In the genomic region with DNA sequence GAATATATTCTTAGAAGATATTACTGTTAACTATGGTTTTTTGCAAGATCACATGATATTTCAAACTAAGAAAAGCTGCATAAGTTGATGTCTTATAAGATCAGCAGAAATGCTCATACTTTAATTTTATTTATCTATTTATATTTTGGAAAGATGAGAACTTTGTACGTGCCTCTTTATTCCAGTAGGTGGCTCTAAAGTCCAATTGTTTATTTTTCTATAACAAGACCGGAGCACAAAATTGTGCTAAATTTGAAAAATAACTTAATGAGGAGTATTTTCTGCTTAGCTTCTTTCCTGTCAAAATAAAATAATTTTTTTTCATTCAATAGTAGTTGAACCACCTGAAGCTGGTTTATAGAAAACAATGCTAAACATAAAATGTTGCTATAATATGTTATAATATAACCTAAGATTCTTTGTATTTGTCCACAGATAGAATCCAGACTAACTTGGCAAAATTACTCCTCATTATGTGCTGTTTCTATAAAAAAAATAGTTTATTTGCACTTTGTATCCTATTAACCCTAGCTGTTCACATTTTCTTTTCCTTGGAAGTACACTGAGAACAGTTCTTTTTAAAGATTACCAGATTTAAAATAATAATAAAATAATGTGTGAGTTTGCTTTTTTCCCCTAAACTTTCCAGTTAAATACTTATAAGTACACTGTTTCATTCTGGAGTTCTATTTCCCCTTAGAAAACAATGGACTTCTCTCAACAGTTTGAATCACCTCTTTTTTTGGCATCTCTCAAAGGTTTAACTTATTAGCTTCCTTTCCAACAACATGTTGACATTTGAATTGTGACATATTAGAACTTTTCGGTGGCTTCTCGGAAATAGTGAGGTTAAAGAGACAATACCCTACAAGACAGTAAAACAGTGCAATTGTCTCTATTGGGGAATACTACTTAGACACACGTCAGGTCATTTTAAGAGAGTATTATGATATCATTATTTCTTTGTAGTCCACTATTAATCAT, we compare ENCODE assay signal across 1 cellular context.
TF ChIP-seq lines count a peak whose summit lies in the region.

No MANE protein-coding gene starts in this region.

TF ChIP-seq in K562, 482 proteins besides CTCF, POLR2A, EP300 and RAD21:
- TF ChIP-seq, protein P1, sequence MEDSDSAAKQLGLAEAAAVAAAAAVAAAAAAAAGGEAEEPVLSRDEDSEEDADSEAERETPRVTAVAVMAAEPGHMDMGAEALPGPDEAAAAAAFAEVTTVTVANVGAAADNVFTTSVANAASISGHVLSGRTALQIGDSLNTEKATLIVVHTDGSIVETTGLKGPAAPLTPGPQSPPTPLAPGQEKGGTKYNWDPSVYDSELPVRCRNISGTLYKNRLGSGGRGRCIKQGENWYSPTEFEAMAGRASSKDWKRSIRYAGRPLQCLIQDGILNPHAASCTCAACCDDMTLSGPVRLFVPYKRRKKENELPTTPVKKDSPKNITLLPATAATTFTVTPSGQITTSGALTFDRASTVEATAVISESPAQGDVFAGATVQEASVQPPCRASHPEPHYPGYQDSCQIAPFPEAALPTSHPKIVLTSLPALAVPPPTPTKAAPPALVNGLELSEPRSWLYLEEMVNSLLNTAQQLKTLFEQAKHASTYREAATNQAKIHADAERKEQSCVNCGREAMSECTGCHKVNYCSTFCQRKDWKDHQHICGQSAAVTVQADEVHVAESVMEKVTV (CRISPR knock-in tag; IDR thresholded peaks at IDR 0.05): 0 out of 2 replicates have a peak, but pooled peaks have one; percentile 23
- TF ChIP-seq, protein P2, sequence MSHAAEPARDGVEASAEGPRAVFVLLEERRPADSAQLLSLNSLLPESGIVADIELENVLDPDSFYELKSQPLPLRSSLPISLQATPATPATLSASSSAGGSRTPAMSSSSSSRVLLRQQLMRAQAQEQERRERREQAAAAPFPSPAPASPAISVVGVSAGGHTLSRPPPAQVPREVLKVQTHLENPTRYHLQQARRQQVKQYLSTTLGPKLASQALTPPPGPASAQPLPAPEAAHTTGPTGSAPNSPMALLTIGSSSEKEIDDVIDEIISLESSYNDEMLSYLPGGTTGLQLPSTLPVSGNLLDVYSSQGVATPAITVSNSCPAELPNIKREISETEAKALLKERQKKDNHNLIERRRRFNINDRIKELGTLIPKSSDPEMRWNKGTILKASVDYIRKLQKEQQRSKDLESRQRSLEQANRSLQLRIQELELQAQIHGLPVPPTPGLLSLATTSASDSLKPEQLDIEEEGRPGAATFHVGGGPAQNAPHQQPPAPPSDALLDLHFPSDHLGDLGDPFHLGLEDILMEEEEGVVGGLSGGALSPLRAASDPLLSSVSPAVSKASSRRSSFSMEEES (CRISPR knock-in tag; IDR thresholded peaks at IDR 0.05): 0 out of 2 replicates have a peak, but pooled peaks have one; percentile 9
- TF ChIP-seq DDX20 (tag; IDR thresholded peaks at IDR 0.05; ENCODE audit: low read depth): no peak
